20 cellular contexts compared by ENCODE assay signal in genomic region chr2:26460613-26461031, GRCh38. TPM values are rescaled to one million over a fixed set of nuclear protein-coding genes. Genes with fewer than 3 reads are reported as not detected.
"Had no signal": no experiment of that assay in that cellular context is flagged by ENCODE, and none has a peak within 500 bp of the region (broad histone marks: within the 10 kb centered on the region; RNA-seq: fewer than 3 reads in every experiment).

No MANE protein-coding gene starts in this region.

- H3K27ac ChIP-seq: colonic mucosa, ovary, tibial artery, uterus had no signal

- H3K9me3 ChIP-seq: colonic mucosa, ovary, tibial artery, uterus had no signal

- H3K36me3 ChIP-seq: colonic mucosa, ovary, tibial artery, uterus had no signal

- H3K9me3 Mint-ChIP-seq: activated naive CD4-positive, alpha-beta T cell treated with anti-CD3 and anti-CD28 coated beads for 36 hours; mesothelial cell of epicardium; nephron progenitor cell; T-helper 2 cell treated with Interferon-gamma antibody and Interleukin-4, amounts not matched to agents 5 μg/mL and 100 μg/mL, for 36 hours had no signal

- H3K36me3 Mint-ChIP-seq: mesothelial cell of epicardium had no signal

- DNase-seq: activated CD4-positive, alpha-beta T cell treated with anti-CD3 and anti-CD28 coated beads, Interleukin-2, amount 50 U/mL, for 1 hour; activated CD4-positive, CD25-positive, alpha-beta regulatory T cell; activated CD8-positive, alpha-beta memory T cell treated with anti-CD3 and anti-CD28 coated beads for 24 hours; activated naive CD4-positive, alpha-beta T cell treated with anti-CD3 and anti-CD28 coated beads for 36 hours; caudate nucleus; colonic mucosa; effector CD8-positive, alpha-beta T cell; foreskin fibroblast; glutamatergic neuron; nephron progenitor cell; stimulated activated CD4-positive, alpha-beta T cell treated with anti-CD3 and anti-CD28 coated beads, Interleukin-4, amount 100 ng/mL, for 24 hours; stimulated activated naive CD4-positive, alpha-beta T cell; uterus had no signal

- FAIRE-seq: endothelial cell of umbilical vein had no signal

- H3K27me3 ChIP-seq: colonic mucosa, ovary, uterus had no signal

- H3K4me3 ChIP-seq: colonic mucosa, ovary, tibial artery, uterus had no signal

- H3K4me3 Mint-ChIP-seq: activated naive CD4-positive, alpha-beta T cell treated with anti-CD3 and anti-CD28 coated beads for 36 hours; mesothelial cell of epicardium; nephron progenitor cell; T-helper 2 cell treated with Interferon-gamma antibody and Interleukin-4, amounts not matched to agents 5 μg/mL and 100 μg/mL, for 36 hours had no signal

- H3K27ac Mint-ChIP-seq: activated naive CD4-positive, alpha-beta T cell treated with anti-CD3 and anti-CD28 coated beads for 36 hours; mesothelial cell of epicardium; nephron progenitor cell; T-helper 2 cell treated with Interferon-gamma antibody and Interleukin-4, amounts not matched to agents 5 μg/mL and 100 μg/mL, for 36 hours had no signal

- H3K4me1 ChIP-seq: colonic mucosa, uterus had no signal

RNA-seq across cellular contexts. Expression of gene OTOF, which starts 17.3 kb away (rescaled TPM):
- total RNA-seq: colonic mucosa had no signal

RNA-seq across cellular contexts. Expression of gene DRC1, which starts 58.9 kb away (rescaled TPM):
- total RNA-seq: activated naive CD4-positive, alpha-beta T cell treated with anti-CD3 and anti-CD28 coated beads for 36 hours; colonic mucosa; lower leg skin; subcutaneous adipose tissue had no signal
- polyA plus RNA-seq: endothelial cell of umbilical vein had no signal
